ENCODE assay signal across 1 cellular context in the genomic region with DNA sequence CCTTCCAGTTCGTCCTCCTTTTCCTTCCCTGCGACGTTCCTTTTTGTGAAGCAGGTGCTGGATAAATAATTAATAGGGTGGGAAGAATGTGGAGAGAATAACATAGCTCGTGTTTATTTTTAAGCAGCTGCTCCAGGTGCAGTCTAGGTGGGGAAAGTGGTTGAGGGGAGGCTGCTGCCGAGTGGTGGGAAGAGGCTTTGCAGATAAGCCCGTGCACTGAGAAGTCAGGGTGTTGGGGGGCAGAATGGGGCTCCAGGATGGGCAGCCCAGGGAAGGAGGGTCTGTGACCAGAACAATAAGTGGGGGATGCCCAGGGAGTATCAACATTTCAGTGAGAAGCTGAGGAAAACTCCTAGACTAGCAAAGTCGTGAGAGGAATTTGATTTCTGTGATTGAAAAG.
TF ChIP-seq lines count a peak whose summit lies in the region.

No MANE protein-coding gene starts in this region.

TF ChIP-seq in GM23338, 12 proteins besides CTCF, POLR2A, EP300 and RAD21 (continued from another document):
- TF ChIP-seq, protein P1, sequence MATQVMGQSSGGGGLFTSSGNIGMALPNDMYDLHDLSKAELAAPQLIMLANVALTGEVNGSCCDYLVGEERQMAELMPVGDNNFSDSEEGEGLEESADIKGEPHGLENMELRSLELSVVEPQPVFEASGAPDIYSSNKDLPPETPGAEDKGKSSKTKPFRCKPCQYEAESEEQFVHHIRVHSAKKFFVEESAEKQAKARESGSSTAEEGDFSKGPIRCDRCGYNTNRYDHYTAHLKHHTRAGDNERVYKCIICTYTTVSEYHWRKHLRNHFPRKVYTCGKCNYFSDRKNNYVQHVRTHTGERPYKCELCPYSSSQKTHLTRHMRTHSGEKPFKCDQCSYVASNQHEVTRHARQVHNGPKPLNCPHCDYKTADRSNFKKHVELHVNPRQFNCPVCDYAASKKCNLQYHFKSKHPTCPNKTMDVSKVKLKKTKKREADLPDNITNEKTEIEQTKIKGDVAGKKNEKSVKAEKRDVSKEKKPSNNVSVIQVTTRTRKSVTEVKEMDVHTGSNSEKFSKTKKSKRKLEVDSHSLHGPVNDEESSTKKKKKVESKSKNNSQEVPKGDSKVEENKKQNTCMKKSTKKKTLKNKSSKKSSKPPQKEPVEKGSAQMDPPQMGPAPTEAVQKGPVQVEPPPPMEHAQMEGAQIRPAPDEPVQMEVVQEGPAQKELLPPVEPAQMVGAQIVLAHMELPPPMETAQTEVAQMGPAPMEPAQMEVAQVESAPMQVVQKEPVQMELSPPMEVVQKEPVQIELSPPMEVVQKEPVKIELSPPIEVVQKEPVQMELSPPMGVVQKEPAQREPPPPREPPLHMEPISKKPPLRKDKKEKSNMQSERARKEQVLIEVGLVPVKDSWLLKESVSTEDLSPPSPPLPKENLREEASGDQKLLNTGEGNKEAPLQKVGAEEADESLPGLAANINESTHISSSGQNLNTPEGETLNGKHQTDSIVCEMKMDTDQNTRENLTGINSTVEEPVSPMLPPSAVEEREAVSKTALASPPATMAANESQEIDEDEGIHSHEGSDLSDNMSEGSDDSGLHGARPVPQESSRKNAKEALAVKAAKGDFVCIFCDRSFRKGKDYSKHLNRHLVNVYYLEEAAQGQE (IDR thresholded peaks at IDR 0.05; ENCODE audit: unreplicated experiment), result no peak
- TF ChIP-seq CREB1 (CRISPR knock-in tag; IDR thresholded peaks at IDR 0.05; ENCODE audit: low read depth), result no peak
- TF ChIP-seq EZH2phosphoT487 (IDR thresholded peaks at IDR 0.05; ENCODE audit: unreplicated experiment), result no peak
- no peak for TF ChIP-seq EZH2 (IDR thresholded peaks at IDR 0.05; ENCODE audit: low read depth, unreplicated experiment)
- TF ChIP-seq STAT1 (IDR thresholded peaks at IDR 0.05; ENCODE audit: unreplicated experiment), result no peak
- no peak for TF ChIP-seq ZNF331 (CRISPR knock-in tag; IDR thresholded peaks at IDR 0.05; ENCODE audit: low read depth)
- no peak for TF ChIP-seq NANOG (IDR thresholded peaks at IDR 0.05; ENCODE audit: borderline replicate concordance)
- no peak for TF ChIP-seq JUNB (IDR thresholded peaks at IDR 0.05; ENCODE audit: unreplicated experiment)
- TF ChIP-seq, protein P2, sequence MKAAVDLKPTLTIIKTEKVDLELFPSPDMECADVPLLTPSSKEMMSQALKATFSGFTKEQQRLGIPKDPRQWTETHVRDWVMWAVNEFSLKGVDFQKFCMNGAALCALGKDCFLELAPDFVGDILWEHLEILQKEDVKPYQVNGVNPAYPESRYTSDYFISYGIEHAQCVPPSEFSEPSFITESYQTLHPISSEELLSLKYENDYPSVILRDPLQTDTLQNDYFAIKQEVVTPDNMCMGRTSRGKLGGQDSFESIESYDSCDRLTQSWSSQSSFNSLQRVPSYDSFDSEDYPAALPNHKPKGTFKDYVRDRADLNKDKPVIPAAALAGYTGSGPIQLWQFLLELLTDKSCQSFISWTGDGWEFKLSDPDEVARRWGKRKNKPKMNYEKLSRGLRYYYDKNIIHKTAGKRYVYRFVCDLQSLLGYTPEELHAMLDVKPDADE (IDR thresholded peaks at IDR 0.05), result no peak
